In the genomic region with DNA sequence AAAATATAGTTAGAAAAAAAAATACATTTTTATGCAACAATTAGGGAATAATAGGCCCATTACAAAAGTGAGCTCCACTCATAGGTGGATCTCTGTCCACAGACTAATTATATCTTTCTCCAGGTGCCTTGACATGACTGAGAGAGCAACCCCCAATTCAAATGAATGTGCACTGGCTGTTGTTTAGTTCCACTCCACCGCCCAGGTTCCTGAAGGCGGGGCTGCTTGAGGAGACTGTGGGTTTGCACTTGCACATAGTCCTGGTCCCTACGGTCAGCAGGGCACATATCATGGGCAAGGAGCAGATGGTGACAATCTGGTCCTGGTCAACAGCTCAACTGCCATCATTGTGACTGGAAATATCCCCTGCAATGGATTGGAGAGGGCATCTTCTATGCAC, we compare ENCODE assay signal across 19 cellular contexts.
DNase-seq lines count a peak whose midpoint lies in the region; ATAC-seq lines count a peak whose summit lies in the region.
"Had no signal": no experiment of that assay in that cellular context is flagged by ENCODE, and none has a peak within 500 bp of the region (broad histone marks: within the 10 kb centered on the region; RNA-seq: fewer than 3 reads in every experiment).

No MANE protein-coding gene starts in this region.

- ATAC-seq in GM18498 (IDR thresholded peaks at IDR 0.05; ENCODE audit: unreplicated experiment) (peak; percentile 56), GM21390 (IDR thresholded peaks at IDR 0.05; ENCODE audit: unreplicated experiment) (peak; percentile 76), HG03342 (IDR thresholded peaks at IDR 0.05; ENCODE audit: unreplicated experiment) (peak; percentile 59)
- ATAC-seq: GM23338; naive thymus-derived CD8-positive, alpha-beta T cell; psoas muscle had no signal

- peak; percentile 51 for DNase-seq in left kidney (ENCODE audit: low read depth, low spot score)
- DNase-seq in effector CD8-positive, alpha-beta T cell (lab: John Stamatoyannopoulos, UW), result no peak
- no peak for DNase-seq in NCI-H2081 treated with DMSO at 0.1 percent for 48 hours (lab: John Stamatoyannopoulos, UW)
- DNase-seq in SHP77 treated with DMSO at 0.1 percent for 48 hours (lab: John Stamatoyannopoulos, UW), result no peak
- DNase-seq: activated CD4-positive, alpha-beta T cell treated with anti-CD3 and anti-CD28 coated beads for 48 hours; activated CD8-positive, alpha-beta memory T cell treated with anti-CD3 and anti-CD28 coated beads, Interleukin-2, amount 50 U/mL, for 4 hours; activated effector memory CD4-positive, alpha-beta T cell treated with anti-CD3 and anti-CD28 coated beads, Interleukin-2, amount 50 U/mL, for 16 hours; Calu3; esophagus squamous epithelium; naive thymus-derived CD8-positive, alpha-beta T cell; NCI-H187; psoas muscle; small intestine; stimulated activated CD4-positive, alpha-beta T cell treated with anti-CD3 and anti-CD28 coated beads, Interleukin-4, amount 100 ng/mL, for 4 hours; stimulated activated CD8-positive, alpha-beta memory T cell treated with anti-CD3 and anti-CD28 coated beads, Interleukin-4, amount 100 ng/mL, for 48 hours had no signal
